8 cellular contexts compared by ENCODE assay signal in the genomic region with DNA sequence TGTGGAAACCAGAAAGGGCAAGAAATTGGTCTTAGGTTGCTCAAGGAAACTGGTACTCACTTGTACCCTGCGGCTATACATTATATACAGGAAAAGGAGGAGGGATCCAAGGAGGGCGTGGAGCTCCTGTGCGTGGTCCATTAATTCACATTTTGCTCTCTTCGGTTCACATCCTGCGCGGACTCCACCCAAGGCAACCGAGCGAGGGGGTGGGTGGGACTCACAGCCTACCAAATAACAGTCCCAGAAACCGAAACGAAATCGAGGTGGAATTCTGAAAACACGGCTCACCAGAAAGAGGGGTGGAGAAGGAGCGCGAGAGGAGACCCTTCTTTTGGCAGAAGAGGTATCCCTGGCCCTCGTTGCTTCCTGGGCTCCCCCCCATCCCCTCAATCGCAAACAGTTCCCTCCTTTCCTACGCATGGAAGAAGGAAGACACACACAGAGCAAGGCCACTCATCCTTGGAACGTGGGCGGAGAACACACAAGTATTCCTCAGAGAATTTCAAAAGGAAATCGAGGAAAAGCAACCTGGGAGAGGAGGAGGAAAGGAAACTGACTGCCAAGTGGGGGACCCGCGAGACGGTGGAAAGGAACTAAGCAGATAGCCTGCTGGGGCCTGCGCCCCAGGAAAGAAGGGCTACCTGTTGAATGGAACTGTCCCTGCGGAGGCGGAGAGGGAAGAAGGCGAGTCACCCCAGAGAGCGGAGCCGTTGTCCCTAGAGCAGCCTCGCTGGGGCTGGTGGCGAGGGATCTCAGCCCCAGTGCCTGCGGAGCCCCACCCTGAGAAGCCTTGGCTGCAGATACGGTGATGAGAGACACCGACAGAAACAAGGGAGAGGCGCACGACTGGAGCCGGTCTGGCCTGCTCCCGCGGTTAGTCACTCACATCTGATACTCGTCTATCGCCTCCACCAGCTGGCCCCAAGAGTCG. TPM values are rescaled to one million over a fixed set of nuclear protein-coding genes. Genes with fewer than 3 reads are reported as not detected.
DNase-seq lines count a peak whose midpoint lies in the region; ATAC-seq and TF ChIP-seq lines count a peak whose summit lies in the region.

No MANE protein-coding gene starts in this region.

- H3K4me3 ChIP-seq in HUES6 (ENCODE audit: low read depth, low read length) (peak overlapping the region; percentile 100), fibroblast of mammary gland (ENCODE audit: control insufficient read depth, low read depth, low read length) (peak overlapping the region; percentile 69)

- H3K36me3 ChIP-seq in HUES6 (ENCODE audit: control insufficient read depth, insufficient read depth, low read length) = peaks cover 6% of the 10 kb centered on the region; the same call in 1 of the 2 replicates

- peaks cover 14% of the 10 kb centered on the region for H3K4me1 Mint-ChIP-seq in activated T-helper 17 cell treated with anti-CD3 and anti-CD28 coated beads, Interleukin-2, amount 50 U/mL, for 72 hours
- H3K4me1 Mint-ChIP-seq in nephron progenitor cell = peaks cover 29% of the 10 kb centered on the region

- H3K27ac ChIP-seq in HUES6 (ENCODE audit: low read depth, low read length) (peak overlapping the region; percentile 0; the same call in 1 of the 2 replicates), substantia nigra (ENCODE audit: low read depth, low read length, poor library complexity, severe bottlenecking) (peak overlapping the region; percentile 77)

- H3K9me3 Mint-ChIP-seq in activated T-helper 17 cell treated with anti-CD3 and anti-CD28 coated beads, Interleukin-2, amount 50 U/mL, for 72 hours = no peaks in the 10 kb centered on the region
- H3K9me3 Mint-ChIP-seq in nephron progenitor cell = peaks cover 11% of the 10 kb centered on the region

- H3K4me1 ChIP-seq in HUES6 (ENCODE audit: control insufficient read depth, insufficient read depth, low read length) = peaks cover 8% of the 10 kb centered on the region; the same call in 1 of the 2 replicates

- no peaks in the 10 kb centered on the region for H3K27me3 Mint-ChIP-seq in activated T-helper 17 cell treated with anti-CD3 and anti-CD28 coated beads, Interleukin-2, amount 50 U/mL, for 72 hours
- no peaks in the 10 kb centered on the region for H3K27me3 Mint-ChIP-seq in nephron progenitor cell (ENCODE audit: low read depth, poor library complexity)

- H3K9ac ChIP-seq in HUES6 (ENCODE audit: low read length) = peak overlapping the region; percentile 94

- TF ChIP-seq CTCF in fibroblast of mammary gland (conservative IDR thresholded peaks at IDR 0.05; ENCODE audit: control insufficient read depth, insufficient read depth, low read depth, low read length) (no peak), nephron progenitor cell (IDR thresholded peaks at IDR 0.05) (no peak)

- ATAC-seq in GM21528 (IDR thresholded peaks at IDR 0.05; ENCODE audit: low FRiP score, unreplicated experiment) = peak; percentile 43
- ATAC-seq in activated T-helper 17 cell treated with anti-CD3 and anti-CD28 coated beads, Interleukin-2, amount 50 U/mL, for 72 hours (replicated peaks) = peak; percentile 54

- H3K27ac Mint-ChIP-seq in activated T-helper 17 cell treated with anti-CD3 and anti-CD28 coated beads, Interleukin-2, amount 50 U/mL, for 72 hours = peak overlapping the region; percentile 99
- H3K27ac Mint-ChIP-seq in nephron progenitor cell = peak overlapping the region; percentile 96

- H3K27me3 ChIP-seq in HUES6 (ENCODE audit: control insufficient read depth, insufficient read depth, low read length) = no peaks in the 10 kb centered on the region

- DNase-seq in DMS153 treated with DMSO at 0.1 percent for 48 hours (lab: John Stamatoyannopoulos, UW; ENCODE audit: unreplicated experiment) = peak; percentile 36
- peak; percentile 82 for DNase-seq in RKO (ENCODE audit: low spot score)
- DNase-seq in fibroblast of mammary gland (ENCODE audit: low read depth) = peak; percentile 77
- peak; percentile 50 for DNase-seq in nephron progenitor cell
- DNase-seq in substantia nigra (lab: John Stamatoyannopoulos, UW) = peak in 34 of 49 donors; percentile 5 to 72 (median 36)

- H3K4me3 Mint-ChIP-seq in activated T-helper 17 cell treated with anti-CD3 and anti-CD28 coated beads, Interleukin-2, amount 50 U/mL, for 72 hours = peak overlapping the region; percentile 99
- peak overlapping the region; percentile 96 for H3K4me3 Mint-ChIP-seq in nephron progenitor cell

- H3K36me3 Mint-ChIP-seq in activated T-helper 17 cell treated with anti-CD3 and anti-CD28 coated beads, Interleukin-2, amount 50 U/mL, for 72 hours (ENCODE audit: low read depth) = peaks cover 74% of the 10 kb centered on the region
- peaks cover 35% of the 10 kb centered on the region for H3K36me3 Mint-ChIP-seq in nephron progenitor cell (ENCODE audit: low read depth)

- no peaks in the 10 kb centered on the region; the same call in 1 of the 2 replicates for H3K9me3 ChIP-seq in HUES6 (ENCODE audit: control insufficient read depth, insufficient read depth, low read depth, low read length)

RNA-seq across cellular contexts. Expression of a gene that starts 0.7 kb away (rescaled TPM):
- total RNA-seq in activated T-helper 17 cell treated with anti-CD3 and anti-CD28 coated beads, Interleukin-2, amount 50 U/mL, for 72 hours = 10 to 100 TPM; 51.2 to 54.8 TPM

RNA-seq across cellular contexts. Expression of a gene that starts 0.8 kb away (rescaled TPM):
- 10 to 100 TPM; 51.7 to 52.3 TPM for total RNA-seq in activated T-helper 17 cell treated with anti-CD3 and anti-CD28 coated beads, Interleukin-2, amount 50 U/mL, for 72 hours

RNA-seq across cellular contexts. Expression of a gene that starts 25.4 kb away (rescaled TPM):
- total RNA-seq in activated T-helper 17 cell treated with anti-CD3 and anti-CD28 coated beads, Interleukin-2, amount 50 U/mL, for 72 hours = under 1 TPM in 1 of 2 donors, not detected in 1; 0.95 TPM

Comparison
In these comparisons a context has a peak if more than half of its experiments do, and no peak if none do; other contexts are left out.
1. Peak in every context shown above with its lines: DNase-seq, ATAC-seq, H3K4me3 ChIP-seq and H3K27ac ChIP-seq.